In the genomic region with DNA sequence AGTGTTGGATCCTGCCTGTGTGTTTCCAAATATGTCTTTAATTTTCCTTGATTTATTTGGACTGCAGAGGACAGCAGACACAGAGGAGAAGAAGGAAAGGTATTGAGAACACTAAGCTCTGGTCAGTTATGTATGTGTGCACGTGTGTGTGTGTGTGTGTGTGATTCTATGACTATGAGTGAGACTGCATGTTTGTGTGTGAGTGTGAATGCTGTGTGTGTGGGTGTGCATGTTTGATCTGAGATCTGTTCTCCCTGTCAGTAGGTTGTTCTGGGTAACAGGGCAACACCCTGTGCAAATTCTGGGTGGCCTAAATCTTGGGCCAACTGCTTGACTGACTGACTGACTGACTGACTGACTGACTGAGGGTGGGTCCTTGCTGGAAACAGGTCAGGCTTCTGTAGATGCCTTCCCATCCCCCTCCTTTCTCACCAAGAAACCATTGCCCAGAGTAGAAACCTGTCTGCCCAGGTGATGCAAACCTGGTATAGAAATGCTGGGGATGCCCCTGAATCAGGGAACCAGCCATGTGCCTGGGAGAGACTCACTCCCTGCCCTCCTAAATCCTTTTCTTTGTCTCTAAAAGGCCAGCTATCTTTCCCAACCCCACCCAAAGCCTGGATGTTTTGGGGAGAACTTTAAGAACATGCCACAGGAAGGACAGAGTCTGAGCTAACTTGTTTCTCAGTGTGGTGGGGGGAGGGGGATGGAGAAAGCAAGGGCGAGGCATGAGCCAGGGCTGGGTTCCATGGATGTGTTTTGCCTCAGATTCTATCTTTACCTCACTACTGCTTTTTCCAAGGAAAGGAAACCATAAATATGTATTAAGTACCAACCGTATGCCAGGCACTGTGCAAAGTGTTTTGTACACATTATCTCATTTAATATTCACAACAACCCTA, we compare ENCODE assay signal across 1 cellular context.
TF ChIP-seq lines count a peak whose summit lies in the region.

No MANE protein-coding gene starts in this region.

TF ChIP-seq in H1, 55 proteins besides CTCF, POLR2A, EP300 and RAD21:
- TF ChIP-seq RFX5 (IDR thresholded peaks at IDR 0.05; ENCODE audit: borderline replicate concordance, low read depth, low read length): no peak
- peak; percentile 55 for TF ChIP-seq ASH2L (IDR thresholded peaks at IDR 0.05; ENCODE audit: low read length)
- peak; percentile 35; the same call in 1 of the 2 replicates for TF ChIP-seq MAX (IDR thresholded peaks at IDR 0.05)
- TF ChIP-seq, protein P1, sequence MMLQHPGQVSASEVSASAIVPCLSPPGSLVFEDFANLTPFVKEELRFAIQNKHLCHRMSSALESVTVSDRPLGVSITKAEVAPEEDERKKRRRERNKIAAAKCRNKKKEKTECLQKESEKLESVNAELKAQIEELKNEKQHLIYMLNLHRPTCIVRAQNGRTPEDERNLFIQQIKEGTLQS (IDR thresholded peaks at IDR 0.05; ENCODE audit: insufficient read depth, low read depth, low read length): no peak
- peak; percentile 72; the same call in 1 of the 2 replicates for TF ChIP-seq RBBP5 (IDR thresholded peaks at IDR 0.05; ENCODE audit: borderline replicate concordance, low read depth, low read length)
TF ChIP-seq in H1: peak in this region for 3.
